8 cellular contexts compared by ENCODE assay signal in the genomic region with DNA sequence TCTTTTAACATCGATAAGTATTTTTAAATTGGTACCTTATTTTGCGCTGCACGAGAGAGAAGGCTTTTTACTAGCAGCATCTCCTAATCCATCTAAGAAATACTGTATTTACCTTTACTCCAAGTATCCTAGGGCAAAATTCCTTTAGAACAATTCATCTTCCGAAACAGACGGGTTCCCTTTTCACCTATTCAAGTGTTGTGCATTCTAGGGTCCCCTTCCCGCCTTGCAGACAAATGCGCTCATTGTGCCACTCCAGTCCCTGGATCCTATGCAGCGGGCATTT. TPM values are rescaled to one million over a fixed set of nuclear protein-coding genes. Genes with fewer than 3 reads are reported as not detected.
A peak's percentile ranks its signal among the peaks of the same experiment; 100 is the strongest.
DNase-seq lines count a peak whose midpoint lies in the region; ATAC-seq and TF ChIP-seq lines count a peak whose summit lies in the region.

No MANE protein-coding gene starts in this region.

- H3K27me3 ChIP-seq in suprapubic skin = no peaks in the 10 kb centered on the region

- H3K27ac Mint-ChIP-seq in activated CD4-positive, alpha-beta T cell treated with anti-CD3 and anti-CD28 coated beads for 36 hours = peak overlapping the region; percentile 91
- peak overlapping the region; percentile 78 for H3K27ac Mint-ChIP-seq in activated T-helper 2 cell treated with anti-CD3 and anti-CD28 coated beads, Interferon-gamma antibody, Interleukin-2, Interleukin-4, amounts not matched to agents 10 μg/mL and 5 μg/mL and 100 μg/mL, durations not matched to agents 14 hours and 24 hours and 36 hours

- H3K9me3 ChIP-seq in suprapubic skin = no peaks in the 10 kb centered on the region

- CTCF ChIA-PET in activated CD4-positive, alpha-beta T cell treated with anti-CD3 and anti-CD28 coated beads for 36 hours (lab: Charles Lee) = interaction anchor here (1.1 to 1.5 kb wide), 3 partner anchors 11 to 135 kb away, joined by 3 to 6 read pairs (median 4); no protein-coding TSS in a partner anchor

- no peak for TF ChIP-seq POLR2A in suprapubic skin (IDR thresholded peaks at IDR 0.05)

- H3K4me3 ChIP-seq in suprapubic skin = peak overlapping the region; percentile 73

- TF ChIP-seq EP300 in suprapubic skin (IDR thresholded peaks at IDR 0.05) = no peak

- WGBS in suprapubic skin = 23% methylated on average over 8 of the region's 8 CpGs

- H3K4me3 Mint-ChIP-seq in activated CD4-positive, alpha-beta T cell treated with anti-CD3 and anti-CD28 coated beads for 36 hours = peak overlapping the region; percentile 86
- H3K4me3 Mint-ChIP-seq in activated T-helper 2 cell treated with anti-CD3 and anti-CD28 coated beads, Interferon-gamma antibody, Interleukin-2, Interleukin-4, amounts not matched to agents 10 μg/mL and 5 μg/mL and 100 μg/mL, durations not matched to agents 14 hours and 24 hours and 36 hours (ENCODE audit: low read depth) = peak overlapping the region; percentile 84

- no peak for DNase-seq in activated CD4-positive, alpha-beta T cell treated with anti-CD3 and anti-CD28 coated beads for 36 hours
- DNase-seq in activated CD4-positive, alpha-beta T cell treated with anti-CD3 and anti-CD28 coated beads for 4 hours = no peak
- no peak for DNase-seq in activated T-helper 2 cell treated with anti-CD3 and anti-CD28 coated beads, Interferon-gamma antibody, Interleukin-2, Interleukin-4, amounts not matched to agents 10 μg/mL and 5 μg/mL and 100 μg/mL, durations not matched to agents 14 hours and 24 hours and 36 hours (ENCODE audit: low spot score)
- DNase-seq in iPS-NIHi11 (ENCODE audit: low spot score) (peak; percentile 36), suprapubic skin (ENCODE audit: low spot score in 2 of 2) (no peak), pons (ENCODE audit: low spot score) (no peak)

- intact Hi-C loops in activated CD4-positive, alpha-beta T cell treated with anti-CD3 and anti-CD28 coated beads for 36 hours (cut with DNase I, micrococcal nuclease) = loop anchor here (5.0 to 10.0 kb wide), 6 partner anchors 40 to 1748 kb away; a partner anchor contains a TSS
- intact Hi-C loops in activated T-helper 2 cell treated with anti-CD3 and anti-CD28 coated beads, Interferon-gamma antibody, Interleukin-2, Interleukin-4, amounts not matched to agents 10 μg/mL and 5 μg/mL and 100 μg/mL, durations not matched to agents 14 hours and 24 hours and 36 hours (cut with micrococcal nuclease) = loop anchor here (5.0 to 10.0 kb wide), 4 partner anchors 125 to 685 kb away; no protein-coding TSS in a partner anchor

- peaks cover 35% of the 10 kb centered on the region for H3K4me1 Mint-ChIP-seq in activated CD4-positive, alpha-beta T cell treated with anti-CD3 and anti-CD28 coated beads for 36 hours
- peaks cover 21% of the 10 kb centered on the region for H3K4me1 Mint-ChIP-seq in activated T-helper 2 cell treated with anti-CD3 and anti-CD28 coated beads, Interferon-gamma antibody, Interleukin-2, Interleukin-4, amounts not matched to agents 10 μg/mL and 5 μg/mL and 100 μg/mL, durations not matched to agents 14 hours and 24 hours and 36 hours (ENCODE audit: low read depth)

- TF ChIP-seq CTCF in suprapubic skin (IDR thresholded peaks at IDR 0.05) = no peak

- no peaks in the 10 kb centered on the region for H3K9me3 Mint-ChIP-seq in activated CD4-positive, alpha-beta T cell treated with anti-CD3 and anti-CD28 coated beads for 36 hours (ENCODE audit: low read depth)
- no peaks in the 10 kb centered on the region for H3K9me3 Mint-ChIP-seq in activated T-helper 2 cell treated with anti-CD3 and anti-CD28 coated beads, Interferon-gamma antibody, Interleukin-2, Interleukin-4, amounts not matched to agents 10 μg/mL and 5 μg/mL and 100 μg/mL, durations not matched to agents 14 hours and 24 hours and 36 hours

- peaks cover 19% of the 10 kb centered on the region for H3K36me3 Mint-ChIP-seq in activated CD4-positive, alpha-beta T cell treated with anti-CD3 and anti-CD28 coated beads for 36 hours (ENCODE audit: low read depth)
- peaks cover 21% of the 10 kb centered on the region for H3K36me3 Mint-ChIP-seq in activated T-helper 2 cell treated with anti-CD3 and anti-CD28 coated beads, Interferon-gamma antibody, Interleukin-2, Interleukin-4, amounts not matched to agents 10 μg/mL and 5 μg/mL and 100 μg/mL, durations not matched to agents 14 hours and 24 hours and 36 hours (ENCODE audit: low read depth)

- H3K36me3 ChIP-seq in suprapubic skin = no peaks in the 10 kb centered on the region

- ATAC-seq in activated CD4-positive, alpha-beta T cell treated with anti-CD3 and anti-CD28 coated beads for 36 hours = no peak
- ATAC-seq in GM18517 (IDR thresholded peaks at IDR 0.05; ENCODE audit: unreplicated experiment) = no peak
- no peak for ATAC-seq in HG03280 (IDR thresholded peaks at IDR 0.05; ENCODE audit: unreplicated experiment)

- peaks cover 39% of the 10 kb centered on the region for H3K4me1 ChIP-seq in suprapubic skin

- peak overlapping the region; percentile 100 for H3K27ac ChIP-seq in suprapubic skin

- POLR2A ChIA-PET in activated CD4-positive, alpha-beta T cell treated with anti-CD3 and anti-CD28 coated beads for 36 hours (lab: Charles Lee) = no interaction called here

- H3K27me3 Mint-ChIP-seq in activated CD4-positive, alpha-beta T cell treated with anti-CD3 and anti-CD28 coated beads for 36 hours = no peaks in the 10 kb centered on the region
- no peaks in the 10 kb centered on the region for H3K27me3 Mint-ChIP-seq in activated T-helper 2 cell treated with anti-CD3 and anti-CD28 coated beads, Interferon-gamma antibody, Interleukin-2, Interleukin-4, amounts not matched to agents 10 μg/mL and 5 μg/mL and 100 μg/mL, durations not matched to agents 14 hours and 24 hours and 36 hours (ENCODE audit: low read depth)

RNA-seq across cellular contexts. Expression of a gene that starts 0.7 kb away (rescaled TPM):
- total RNA-seq in activated CD4-positive, alpha-beta T cell treated with anti-CD3 and anti-CD28 coated beads for 36 hours = 10 to 100 TPM; 33.9 to 44.5 TPM
- total RNA-seq in activated T-helper 2 cell treated with anti-CD3 and anti-CD28 coated beads, Interferon-gamma antibody, Interleukin-2, Interleukin-4, amounts not matched to agents 10 μg/mL and 5 μg/mL and 100 μg/mL, durations not matched to agents 14 hours and 24 hours and 36 hours = 35.4 and 37.3 TPM in 2 replicates
- total RNA-seq in suprapubic skin = 10 to 100 TPM; 34.1 to 63.7 (median 41.0) TPM
